In genomic region chr3:10707089-10707983, GRCh38 we compare ENCODE assay signal across 2 cellular contexts.
TF ChIP-seq lines count a peak whose summit lies in the region.

No MANE protein-coding gene starts in this region.

TF ChIP-seq in SK-N-SH, 30 proteins besides CTCF, POLR2A, EP300 and RAD21 (continued from another document):
- TF ChIP-seq RFX5 (IDR thresholded peaks at IDR 0.05; ENCODE audit: low read length) = no peak
- no peak for TF ChIP-seq POLR2AphosphoS5 (IDR thresholded peaks at IDR 0.05; ENCODE audit: low read depth, low read length)

TF ChIP-seq in SK-N-SH treated with all-trans-retinoic acid at 6 μM for 48 hours, 23 proteins besides CTCF, POLR2A, EP300 and RAD21 (continued from another document):
- TF ChIP-seq TSHZ2 (CRISPR knock-in tag; IDR thresholded peaks at IDR 0.05) (no peak), ZNF565 (CRISPR knock-in tag; conservative IDR thresholded peaks at IDR 0.05; ENCODE audit: low read depth) (no peak), RARB (CRISPR knock-in tag; IDR thresholded peaks at IDR 0.05) (no peak), ZC3H10 (CRISPR knock-in tag; IDR thresholded peaks at IDR 0.05) (no peak), GLIS3 (CRISPR knock-in tag; IDR thresholded peaks at IDR 0.05) (no peak), ARNTL (CRISPR knock-in tag; IDR thresholded peaks at IDR 0.05; ENCODE audit: borderline replicate concordance, low read depth) (no peak), ZNF70 (CRISPR knock-in tag; IDR thresholded peaks at IDR 0.05) (no peak), TOX (CRISPR knock-in tag; IDR thresholded peaks at IDR 0.05; ENCODE audit: borderline replicate concordance) (no peak), PATZ1 (CRISPR knock-in tag; IDR thresholded peaks at IDR 0.05; ENCODE audit: borderline replicate concordance) (no peak), ESRRG (CRISPR knock-in tag; IDR thresholded peaks at IDR 0.05) (no peak), PPARA (CRISPR knock-in tag; IDR thresholded peaks at IDR 0.05; ENCODE audit: borderline replicate concordance) (no peak), BACH2 (CRISPR knock-in tag; IDR thresholded peaks at IDR 0.05; ENCODE audit: borderline replicate concordance) (no peak), SNAI2 (CRISPR knock-in tag; IDR thresholded peaks at IDR 0.05) (no peak), ZFP3 (CRISPR knock-in tag; IDR thresholded peaks at IDR 0.05) (no peak), CSRNP3 (CRISPR knock-in tag; IDR thresholded peaks at IDR 0.05) (no peak), POU6F1 (CRISPR knock-in tag; IDR thresholded peaks at IDR 0.05; ENCODE audit: borderline replicate concordance, low read depth) (no peak), CREB5 (CRISPR knock-in tag; IDR thresholded peaks at IDR 0.05; ENCODE audit: low read depth) (no peak), OSR1 (CRISPR knock-in tag; IDR thresholded peaks at IDR 0.05) (no peak)
TF ChIP-seq in SK-N-SH treated with all-trans-retinoic acid at 6 μM for 48 hours: peak in this region for 0.
